Comparison of ENCODE assay signal across 1 cellular context in the genomic region with DNA sequence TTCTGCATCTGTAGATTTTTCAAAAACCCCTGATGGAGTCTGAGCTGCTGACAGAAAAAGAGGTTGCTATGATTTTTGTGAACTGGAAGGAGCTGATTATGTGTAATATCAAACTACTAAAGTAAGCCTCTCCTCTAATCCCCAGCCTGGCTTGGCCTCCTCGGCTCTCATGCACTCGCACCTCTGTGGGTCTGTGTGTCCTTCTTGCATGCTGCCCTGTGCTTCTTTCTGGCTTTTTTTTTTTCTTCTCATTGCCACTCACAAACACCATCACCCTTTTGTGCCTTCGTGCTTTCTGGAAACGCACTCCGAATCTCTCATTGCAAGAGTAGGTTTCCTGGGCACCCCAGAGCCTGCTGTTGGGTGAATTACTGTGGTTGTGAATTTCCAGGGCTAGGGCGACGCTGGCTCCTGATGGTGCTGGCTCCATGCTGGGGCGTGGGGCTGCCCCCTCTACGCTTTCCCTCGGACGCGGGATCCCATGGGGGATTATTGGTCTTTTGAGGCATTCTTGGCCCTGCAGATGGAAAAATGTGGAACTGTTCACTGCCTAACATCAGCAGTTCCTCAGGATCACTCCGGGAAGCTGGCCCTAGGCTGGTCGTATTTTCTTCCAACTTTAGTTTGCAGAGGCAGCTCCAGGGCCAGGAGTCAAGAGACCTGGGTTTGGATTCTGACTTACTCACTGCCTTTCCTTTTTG.
TF ChIP-seq lines count a peak whose summit lies in the region.

No MANE protein-coding gene starts in this region.

TF ChIP-seq in GM23338, 12 proteins besides CTCF, POLR2A, EP300 and RAD21 (continued from another document):
- no peak for TF ChIP-seq ZNF462 (CRISPR knock-in tag; IDR thresholded peaks at IDR 0.05)
- TF ChIP-seq ZNF114 (CRISPR knock-in tag; IDR thresholded peaks at IDR 0.05): no peak
- no peak for TF ChIP-seq ZNF331 (CRISPR knock-in tag; IDR thresholded peaks at IDR 0.05; ENCODE audit: low read depth)
- TF ChIP-seq REST (IDR thresholded peaks at IDR 0.05; ENCODE audit: unreplicated experiment): no peak
- TF ChIP-seq, protein P1, sequence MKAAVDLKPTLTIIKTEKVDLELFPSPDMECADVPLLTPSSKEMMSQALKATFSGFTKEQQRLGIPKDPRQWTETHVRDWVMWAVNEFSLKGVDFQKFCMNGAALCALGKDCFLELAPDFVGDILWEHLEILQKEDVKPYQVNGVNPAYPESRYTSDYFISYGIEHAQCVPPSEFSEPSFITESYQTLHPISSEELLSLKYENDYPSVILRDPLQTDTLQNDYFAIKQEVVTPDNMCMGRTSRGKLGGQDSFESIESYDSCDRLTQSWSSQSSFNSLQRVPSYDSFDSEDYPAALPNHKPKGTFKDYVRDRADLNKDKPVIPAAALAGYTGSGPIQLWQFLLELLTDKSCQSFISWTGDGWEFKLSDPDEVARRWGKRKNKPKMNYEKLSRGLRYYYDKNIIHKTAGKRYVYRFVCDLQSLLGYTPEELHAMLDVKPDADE (IDR thresholded peaks at IDR 0.05): no peak
- no peak for TF ChIP-seq CREB1 (CRISPR knock-in tag; IDR thresholded peaks at IDR 0.05; ENCODE audit: low read depth)
- TF ChIP-seq NANOG (IDR thresholded peaks at IDR 0.05; ENCODE audit: borderline replicate concordance): no peak
- TF ChIP-seq JUNB (IDR thresholded peaks at IDR 0.05; ENCODE audit: unreplicated experiment): no peak
